In genomic region chr18:59470627-59471121, GRCh38 we compare ENCODE assay signal across 31 cellular contexts.
A peak's percentile ranks its signal among the peaks of the same experiment; 100 is the strongest.
DNase-seq lines count a peak whose midpoint lies in the region; ATAC-seq, FAIRE-seq and TF ChIP-seq lines count a peak whose summit lies in the region.
"Had no signal": no experiment of that assay in that cellular context is flagged by ENCODE, and none has a peak within 500 bp of the region (broad histone marks: within the 10 kb centered on the region; RNA-seq: fewer than 3 reads in every experiment).

No MANE protein-coding gene starts in this region.

- H2BK120ac ChIP-seq in neuronal stem cell (ENCODE audit: low read depth, low read length), result no peak overlapping the region

- FAIRE-seq in GM12891 (lab: Jason Lieb, UNC), result no peak
- FAIRE-seq: A549, islet of Langerhans had no signal

- H3K9me3 ChIP-seq in heart left ventricle, result no peaks in the 10 kb centered on the region
- no peaks in the 10 kb centered on the region for H3K9me3 ChIP-seq in neuronal stem cell (replicated peaks in 1 of 2; ENCODE audit: control insufficient read depth in 2 of 2, insufficient read depth in 1 of 2, low read depth in 1 of 2, low read length in 2 of 2)
- H3K9me3 ChIP-seq: A549, ascending aorta, left lung, MG63, Peyer's patch, upper lobe of left lung had no signal

- H2AK5ac ChIP-seq in neuronal stem cell (ENCODE audit: low read depth, low read length), result no peak overlapping the region

- no peak overlapping the region for H3K18ac ChIP-seq in neuronal stem cell (ENCODE audit: low read length)

- H3K4me3 Mint-ChIP-seq in stimulated activated naive CD8-positive, alpha-beta T cell treated with anti-CD3 and anti-CD28 coated beads, Interleukin-15, amount 100 ng/mL, for 72 hours, result no peak overlapping the region
- H3K4me3 Mint-ChIP-seq in activated CD4-positive, alpha-beta T cell treated with anti-CD3 and anti-CD28 coated beads for 36 hours, result no peak overlapping the region
- H3K4me3 Mint-ChIP-seq: activated B cell treated with CpG ODN at 0.5 μM for 24 hours; activated naive CD8-positive, alpha-beta T cell treated with anti-CD3 and anti-CD28 coated beads, Interleukin-2, amount 10 ng/mL, durations not matched to agents 7 days and 5 days; activated T-cell treated with anti-CD3 and anti-CD28 coated beads, Interleukin-2, amount 50 U/mL, for 24 hours; stimulated activated memory B cell treated with anti-CD40 and anti-IgM and Interleukin-4, amounts not matched to agents 10 μg/mL and 1 μg/mL and 100 μg/mL, for 72 hours had no signal

- TF ChIP-seq POLR2A in heart left ventricle (IDR thresholded peaks at IDR 0.05) (no peak), GM12891 (IDR thresholded peaks at IDR 0.05; ENCODE audit: low read depth, low read length) (no peak)

- H4K8ac ChIP-seq in neuronal stem cell (ENCODE audit: low read depth, low read length), result no peak overlapping the region

- H3K27me3 Mint-ChIP-seq in stimulated activated naive CD8-positive, alpha-beta T cell treated with anti-CD3 and anti-CD28 coated beads, Interleukin-15, amount 100 ng/mL, for 72 hours, result peaks cover 9% of the 10 kb centered on the region
- H3K27me3 Mint-ChIP-seq in activated CD4-positive, alpha-beta T cell treated with anti-CD3 and anti-CD28 coated beads for 36 hours, result peaks cover 11% of the 10 kb centered on the region
- H3K27me3 Mint-ChIP-seq: activated naive CD8-positive, alpha-beta T cell treated with anti-CD3 and anti-CD28 coated beads, Interleukin-2, amount 10 ng/mL, durations not matched to agents 7 days and 5 days had no signal

- peak; percentile 17 for ATAC-seq in stimulated activated naive CD8-positive, alpha-beta T cell treated with anti-CD3 and anti-CD28 coated beads, Interleukin-15, amount 100 ng/mL, for 72 hours
- ATAC-seq in stimulated activated naive CD8-positive, alpha-beta T cell treated with anti-CD3 and anti-CD28 coated beads, Interleukin-15, Interleukin-2, amounts not matched to agents 100 U/mL and 50 U/mL, for 24 hours, result no peak
- ATAC-seq in heart left ventricle (peak; percentile 83 to 88 (median 86)), GM19463 (IDR thresholded peaks at IDR 0.05; ENCODE audit: unreplicated experiment) (no peak)
- ATAC-seq in activated CD4-positive, alpha-beta T cell treated with anti-CD3 and anti-CD28 coated beads for 36 hours, result no peak
- ATAC-seq: A549; left lung; stimulated activated memory B cell treated with anti-CD40 and anti-IgM and Interleukin-4, amounts not matched to agents 10 μg/mL and 1 μg/mL and 100 μg/mL, for 72 hours had no signal

- H3K4me2 ChIP-seq in neuronal stem cell (ENCODE audit: insufficient read depth, low read length, poor library complexity, severe bottlenecking), result no peak overlapping the region
- H3K4me2 ChIP-seq: A549 had no signal

- no peak overlapping the region for H3K9ac ChIP-seq in neuronal stem cell (ENCODE audit: low read depth, low read length, poor library complexity)

- H2BK12ac ChIP-seq in neuronal stem cell (ENCODE audit: low read length), result no peak overlapping the region

- H3K79me1 ChIP-seq in neuronal stem cell (ENCODE audit: low read depth, low read length), result no peaks in the 10 kb centered on the region

- H2BK15ac ChIP-seq in neuronal stem cell (ENCODE audit: low read length), result no peak overlapping the region

- DNase-seq in stimulated activated naive CD8-positive, alpha-beta T cell treated with anti-CD3 and anti-CD28 coated beads, Interleukin-15, amount 100 ng/mL, for 72 hours, result no peak
- no peak for DNase-seq in stimulated activated naive CD8-positive, alpha-beta T cell treated with anti-CD3 and anti-CD28 coated beads, Interleukin-15, Interleukin-2, amounts not matched to agents 100 U/mL and 50 U/mL, for 24 hours
- DNase-seq in heart left ventricle (peak; percentile 36 to 85 (median 69)), neuronal stem cell (ENCODE audit: low spot score) (no peak), GDM1 (lab: John Stamatoyannopoulos, UW) (no peak), GM12891 (ENCODE audit: insufficient read length, low spot score) (no peak)
- DNase-seq in activated CD4-positive, alpha-beta T cell treated with anti-CD3 and anti-CD28 coated beads for 36 hours, result no peak
- DNase-seq: activated B cell treated with CpG ODN at 0.5 μM for 24 hours; activated effector memory CD4-positive, alpha-beta T cell treated with anti-CD3 and anti-CD28 coated beads, Interleukin-2, amount 50 U/mL, for 16 hours; activated naive CD8-positive, alpha-beta T cell treated with anti-CD3 and anti-CD28 coated beads, Interleukin-2, amount 10 ng/mL, durations not matched to agents 7 days and 5 days; activated T-cell treated with anti-CD3 and anti-CD28 coated beads, Interleukin-2, amount 50 U/mL, for 24 hours; cortex of kidney; effector memory CD4-positive, alpha-beta T cell; glutamatergic neuron; H7; KG1; left lung; mesendoderm; MG63; NCI-H1436 treated with DMSO at 0.1 percent for 48 hours; NCI-H345; Peyer's patch; SIG-M5; T-helper 1 cell; upper lobe of left lung had no signal

- H3K36me3 ChIP-seq in heart left ventricle (no peaks in the 10 kb centered on the region), neuronal stem cell (replicated peaks in 1 of 2; ENCODE audit: control insufficient read depth in 2 of 2, insufficient read depth in 2 of 2, low read length in 2 of 2) (no peaks in the 10 kb centered on the region)
- H3K36me3 ChIP-seq: ascending aorta, left lung, Peyer's patch, upper lobe of left lung had no signal

- H3K14ac ChIP-seq in neuronal stem cell (ENCODE audit: low read length), result peak overlapping the region; percentile 90

- no peaks in the 10 kb centered on the region for H3K36me3 Mint-ChIP-seq in activated CD4-positive, alpha-beta T cell treated with anti-CD3 and anti-CD28 coated beads for 36 hours (ENCODE audit: low read depth)
- H3K36me3 Mint-ChIP-seq: activated naive CD8-positive, alpha-beta T cell treated with anti-CD3 and anti-CD28 coated beads, Interleukin-2, amount 10 ng/mL, durations not matched to agents 7 days and 5 days; stimulated activated memory B cell treated with anti-CD40 and anti-IgM and Interleukin-4, amounts not matched to agents 10 μg/mL and 1 μg/mL and 100 μg/mL, for 72 hours had no signal

- peak overlapping the region in 1 of 2 donors; percentile 57 for H3K27ac Mint-ChIP-seq in stimulated activated naive CD8-positive, alpha-beta T cell treated with anti-CD3 and anti-CD28 coated beads, Interleukin-15, amount 100 ng/mL, for 72 hours
- no peak overlapping the region for H3K27ac Mint-ChIP-seq in activated CD4-positive, alpha-beta T cell treated with anti-CD3 and anti-CD28 coated beads for 36 hours
- H3K27ac Mint-ChIP-seq: activated B cell treated with CpG ODN at 0.5 μM for 24 hours; activated naive CD8-positive, alpha-beta T cell treated with anti-CD3 and anti-CD28 coated beads, Interleukin-2, amount 10 ng/mL, durations not matched to agents 7 days and 5 days; activated T-cell treated with anti-CD3 and anti-CD28 coated beads, Interleukin-2, amount 50 U/mL, for 24 hours; stimulated activated memory B cell treated with anti-CD40 and anti-IgM and Interleukin-4, amounts not matched to agents 10 μg/mL and 1 μg/mL and 100 μg/mL, for 72 hours had no signal

- no peak overlapping the region for H2BK5ac ChIP-seq in neuronal stem cell (ENCODE audit: low read length)

- 28 to 42% (median 35%) methylated on average over 8 of the region's 8 CpGs for WGBS in heart left ventricle, 4 donors
- WGBS in neuronal stem cell (ENCODE audit: extremely low coverage in 2 of 2, insufficient read length in 2 of 2, insufficient replicate concordance in 1 of 2), 2 donors, result no CpG with 5 or more reads among the region's 8 CpGs

- H3K4me3 ChIP-seq in heart left ventricle (no peak overlapping the region), neuronal stem cell (ENCODE audit: low read length in 2 of 2) (no peak overlapping the region)
- H3K4me3 ChIP-seq: A549, ascending aorta, left lung, MG63, Peyer's patch, skin epidermis, upper lobe of left lung had no signal

- TF ChIP-seq CTCF in heart left ventricle (IDR thresholded peaks at IDR 0.05), result no peak

- no peak overlapping the region for H2AFZ ChIP-seq in neuronal stem cell (ENCODE audit: low read length)

- H3K9me3 Mint-ChIP-seq in stimulated activated naive CD8-positive, alpha-beta T cell treated with anti-CD3 and anti-CD28 coated beads, Interleukin-15, amount 100 ng/mL, for 72 hours, result peaks cover 8 to 12% of the 10 kb centered on the region in 2 donors
- peaks cover 4% of the 10 kb centered on the region for H3K9me3 Mint-ChIP-seq in activated CD4-positive, alpha-beta T cell treated with anti-CD3 and anti-CD28 coated beads for 36 hours (ENCODE audit: low read depth)
- H3K9me3 Mint-ChIP-seq: activated naive CD8-positive, alpha-beta T cell treated with anti-CD3 and anti-CD28 coated beads, Interleukin-2, amount 10 ng/mL, durations not matched to agents 7 days and 5 days; activated T-cell treated with anti-CD3 and anti-CD28 coated beads, Interleukin-2, amount 50 U/mL, for 24 hours had no signal

- POLR2A ChIA-PET in activated CD4-positive, alpha-beta T cell treated with anti-CD3 and anti-CD28 coated beads for 36 hours (lab: Charles Lee), result no interaction called here

- no peak overlapping the region for H4K91ac ChIP-seq in neuronal stem cell (ENCODE audit: low read depth, low read length, poor library complexity)

- no peak overlapping the region for H3K4ac ChIP-seq in neuronal stem cell (ENCODE audit: low read length)

- H3K23ac ChIP-seq in neuronal stem cell (ENCODE audit: low read depth, low read length, poor library complexity), result no peak overlapping the region

- intact Hi-C loops in heart left ventricle (cut with DNase I), result loop anchor here in 6 of 10 donors (1.0 to 10.0 kb wide), 8 partner anchors 32 to 272 kb away; no protein-coding TSS in a partner anchor
- intact Hi-C loops in activated CD4-positive, alpha-beta T cell treated with anti-CD3 and anti-CD28 coated beads for 36 hours (cut with DNase I, micrococcal nuclease), result no loop called here

- H3K27ac ChIP-seq in heart left ventricle (peak overlapping the region; percentile 49 to 88 (median 74)), neuronal stem cell (replicated peaks; ENCODE audit: low read length) (no peak overlapping the region)
- H3K27ac ChIP-seq: A549, ascending aorta, left lung, Peyer's patch, skin epidermis, upper lobe of left lung had no signal

- H3K4me1 ChIP-seq in heart left ventricle (peaks cover 0 to 20% (median 5%) of the 10 kb centered on the region in 12 donors), neuronal stem cell (ENCODE audit: control insufficient read depth in 2 of 2, insufficient read depth in 1 of 2, low read depth in 1 of 2, low read length in 2 of 2) (no peaks in the 10 kb centered on the region)
- H3K4me1 ChIP-seq: A549, ascending aorta, left lung, Peyer's patch, upper lobe of left lung had no signal

- no peaks in the 10 kb centered on the region for H3K4me1 Mint-ChIP-seq in stimulated activated naive CD8-positive, alpha-beta T cell treated with anti-CD3 and anti-CD28 coated beads, Interleukin-15, amount 100 ng/mL, for 72 hours
- H3K4me1 Mint-ChIP-seq in activated CD4-positive, alpha-beta T cell treated with anti-CD3 and anti-CD28 coated beads for 36 hours, result no peaks in the 10 kb centered on the region
- H3K4me1 Mint-ChIP-seq: activated B cell treated with CpG ODN at 0.5 μM for 24 hours; activated naive CD8-positive, alpha-beta T cell treated with anti-CD3 and anti-CD28 coated beads, Interleukin-2, amount 10 ng/mL, durations not matched to agents 7 days and 5 days; stimulated activated memory B cell treated with anti-CD40 and anti-IgM and Interleukin-4, amounts not matched to agents 10 μg/mL and 1 μg/mL and 100 μg/mL, for 72 hours had no signal

- CTCF ChIA-PET in activated CD4-positive, alpha-beta T cell treated with anti-CD3 and anti-CD28 coated beads for 36 hours (lab: Charles Lee), result interaction anchor here (0.6 to 1.4 kb wide), 4 partner anchors 11 to 179 kb away, joined by 3 to 7 read pairs (median 4); no protein-coding TSS in a partner anchor

- no peaks in the 10 kb centered on the region for H3K27me3 ChIP-seq in heart left ventricle
- peaks cover 0 to 6% (median 0%) of the 10 kb centered on the region in 3 experiments for H3K27me3 ChIP-seq in neuronal stem cell (ENCODE audit: control insufficient read depth in 3 of 3, insufficient read depth in 3 of 3, low read depth in 1 of 3, low read length in 3 of 3)
- H3K27me3 ChIP-seq: ascending aorta, left lung, MG63, Peyer's patch, upper lobe of left lung had no signal

Comparison
In these comparisons a context has a peak if more than half of its experiments do, and no peak if none do; other contexts are left out.
1. ATAC-seq: peak in stimulated activated naive CD8-positive, alpha-beta T cell treated with anti-CD3 and anti-CD28 coated beads, Interleukin-15, amount 100 ng/mL, for 72 hours (single experiment) and heart left ventricle (4 of 4); none in stimulated activated naive CD8-positive, alpha-beta T cell treated with anti-CD3 and anti-CD28 coated beads, Interleukin-15, Interleukin-2, amounts not matched to agents 100 U/mL and 50 U/mL, for 24 hours (single experiment), activated CD4-positive, alpha-beta T cell treated with anti-CD3 and anti-CD28 coated beads for 36 hours (single experiment) and GM19463 (single experiment).
2. DNase-seq: peak in heart left ventricle (5 of 5); none in stimulated activated naive CD8-positive, alpha-beta T cell treated with anti-CD3 and anti-CD28 coated beads, Interleukin-15, amount 100 ng/mL, for 72 hours (0 of 2), stimulated activated naive CD8-positive, alpha-beta T cell treated with anti-CD3 and anti-CD28 coated beads, Interleukin-15, Interleukin-2, amounts not matched to agents 100 U/mL and 50 U/mL, for 24 hours (single experiment), neuronal stem cell (single experiment), activated CD4-positive, alpha-beta T cell treated with anti-CD3 and anti-CD28 coated beads for 36 hours (single experiment), GDM1 (single experiment) and GM12891 (single experiment).
3. intact Hi-C loops: an anchor here in heart left ventricle (1.0 to 10.0 kb wide); none called in activated CD4-positive, alpha-beta T cell treated with anti-CD3 and anti-CD28 coated beads for 36 hours.